20 cellular contexts compared by ENCODE assay signal in the genomic region with DNA sequence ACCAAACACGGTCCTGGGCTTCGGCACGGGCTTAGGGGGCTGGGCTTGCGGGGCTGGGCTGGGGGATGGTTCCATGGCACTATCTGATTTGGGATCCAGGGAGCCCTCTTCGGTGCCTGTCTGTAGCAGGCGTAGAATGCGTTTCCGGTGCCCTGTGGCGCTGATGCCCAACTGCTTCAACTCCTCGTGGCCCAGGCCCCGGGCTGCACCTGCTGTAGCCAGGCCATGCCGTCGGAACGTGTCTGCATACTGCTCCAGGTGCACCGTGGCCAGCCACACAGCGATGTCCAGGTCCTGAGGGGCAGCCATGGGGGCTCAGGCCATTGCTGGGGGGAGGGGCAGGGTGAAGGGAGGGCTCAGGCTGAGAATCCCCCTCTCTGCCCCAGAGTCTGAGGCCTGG. TPM values are rescaled to one million over a fixed set of nuclear protein-coding genes. Genes with fewer than 3 reads are reported as not detected.
DNase-seq lines count a peak whose midpoint lies in the region; ATAC-seq and TF ChIP-seq lines count a peak whose summit lies in the region.
"Had no signal": no experiment of that assay in that cellular context is flagged by ENCODE, and none has a peak within 500 bp of the region (broad histone marks: within the 10 kb centered on the region; RNA-seq: fewer than 3 reads in every experiment).

No MANE protein-coding gene starts in this region.

- H3K9me3 ChIP-seq in right cardiac atrium (ENCODE audit: control insufficient read depth, low read length): no peaks in the 10 kb centered on the region
- H3K9me3 ChIP-seq in right atrium auricular region: no peaks in the 10 kb centered on the region
- H3K9me3 ChIP-seq in endodermal cell (ENCODE audit: control insufficient read depth, low read length): no peaks in the 10 kb centered on the region
- H3K9me3 ChIP-seq in mucosa of stomach (ENCODE audit: control insufficient read depth, low read length): no peaks in the 10 kb centered on the region
- no peaks in the 10 kb centered on the region for H3K9me3 ChIP-seq in upper lobe of right lung
- H3K9me3 ChIP-seq: uterus had no signal

- H3K9ac ChIP-seq in endodermal cell (ENCODE audit: extremely low read depth, low read length, poor library complexity, severe bottlenecking) (no peak overlapping the region), mucosa of stomach (ENCODE audit: low read length) (peak overlapping the region; percentile 8)

- peaks cover 16% of the 10 kb centered on the region for H3K4me1 Mint-ChIP-seq in endodermal cell
- H3K4me1 Mint-ChIP-seq in activated T-helper 2 cell treated with anti-CD3 and anti-CD28 coated beads, Interferon-gamma antibody, Interleukin-2, Interleukin-4, amounts not matched to agents 10 μg/mL and 5 μg/mL and 100 μg/mL, durations not matched to agents 14 hours and 24 hours and 36 hours (ENCODE audit: low read depth): peaks cover 18% of the 10 kb centered on the region

- WGBS in right cardiac atrium: 80% methylated on average over 16 of the region's 16 CpGs
- WGBS in endodermal cell (ENCODE audit: insufficient coverage in 1 of 2, insufficient read length in 1 of 2), 2 experiments: 94 to 97% methylated on average over 10 to 16 of the region's 16 CpGs

- H3K27me3 ChIP-seq in right cardiac atrium (ENCODE audit: control insufficient read depth, insufficient read depth): no peaks in the 10 kb centered on the region
- H3K27me3 ChIP-seq in right atrium auricular region: no peaks in the 10 kb centered on the region
- H3K27me3 ChIP-seq in endodermal cell (ENCODE audit: control insufficient read depth, insufficient read depth, low read length, poor library complexity, severe bottlenecking): no peaks in the 10 kb centered on the region
- no peaks in the 10 kb centered on the region for H3K27me3 ChIP-seq in mucosa of stomach (ENCODE audit: control insufficient read depth, insufficient read depth, low read length)
- H3K27me3 ChIP-seq in upper lobe of right lung: no peaks in the 10 kb centered on the region
- H3K27me3 ChIP-seq: uterus had no signal

- TF ChIP-seq CTCF in right atrium auricular region (IDR thresholded peaks at IDR 0.05): no peak
- TF ChIP-seq CTCF in endodermal cell (conservative IDR thresholded peaks at IDR 0.05): no peak
- no peak for TF ChIP-seq CTCF in upper lobe of right lung (IDR thresholded peaks at IDR 0.05)

- H3K4me3 ChIP-seq in right cardiac atrium (ENCODE audit: low read length) (peak overlapping the region; percentile 1), right atrium auricular region (peak overlapping the region in 1 of 2 donors; percentile 60), endodermal cell (ENCODE audit: low read length) (no peak overlapping the region), mucosa of stomach (ENCODE audit: low read length) (no peak overlapping the region), upper lobe of right lung (peak overlapping the region; percentile 25)
- H3K4me3 ChIP-seq: SK-N-MC, uterus had no signal

- H3K9me3 Mint-ChIP-seq in endodermal cell: peaks cover 3% of the 10 kb centered on the region
- H3K9me3 Mint-ChIP-seq in activated T-helper 2 cell treated with anti-CD3 and anti-CD28 coated beads, Interferon-gamma antibody, Interleukin-2, Interleukin-4, amounts not matched to agents 10 μg/mL and 5 μg/mL and 100 μg/mL, durations not matched to agents 14 hours and 24 hours and 36 hours: no peaks in the 10 kb centered on the region
- H3K9me3 Mint-ChIP-seq: CD8-positive, alpha-beta T cell; naive B cell had no signal

- no peak for ATAC-seq in right cardiac atrium
- no peak for ATAC-seq in upper lobe of right lung
- ATAC-seq: CD8-positive, alpha-beta T cell had no signal

- peaks cover 4% of the 10 kb centered on the region for H3K36me3 ChIP-seq in right atrium auricular region
- peaks cover 3% of the 10 kb centered on the region for H3K36me3 ChIP-seq in endodermal cell (ENCODE audit: control insufficient read depth, insufficient read depth, low read length)
- H3K36me3 ChIP-seq in mucosa of stomach (ENCODE audit: control insufficient read depth, insufficient read depth, low read length): no peaks in the 10 kb centered on the region
- peaks cover 6% of the 10 kb centered on the region for H3K36me3 ChIP-seq in upper lobe of right lung
- H3K36me3 ChIP-seq: uterus had no signal

- H3K36me3 Mint-ChIP-seq in endodermal cell (ENCODE audit: low read depth): peaks cover 22% of the 10 kb centered on the region
- no peaks in the 10 kb centered on the region for H3K36me3 Mint-ChIP-seq in activated T-helper 2 cell treated with anti-CD3 and anti-CD28 coated beads, Interferon-gamma antibody, Interleukin-2, Interleukin-4, amounts not matched to agents 10 μg/mL and 5 μg/mL and 100 μg/mL, durations not matched to agents 14 hours and 24 hours and 36 hours (ENCODE audit: low read depth)
- H3K36me3 Mint-ChIP-seq: CD8-positive, alpha-beta T cell; naive B cell had no signal

- DNase-seq in right cardiac atrium (peak in 1 of 3 donors; percentile 66), right atrium auricular region (ENCODE audit: low spot score) (no peak), endodermal cell (no peak), upper lobe of right lung (no peak), NCI-H187 treated with DMSO at 0.1 percent for 48 hours (lab: John Stamatoyannopoulos, UW) (no peak), NCI-H1105 treated with DMSO at 0.1 percent for 48 hours (lab: John Stamatoyannopoulos, UW) (no peak)
- DNase-seq in activated T-helper 2 cell treated with anti-CD3 and anti-CD28 coated beads, Interferon-gamma antibody, Interleukin-2, Interleukin-4, amounts not matched to agents 10 μg/mL and 5 μg/mL and 100 μg/mL, durations not matched to agents 14 hours and 24 hours and 36 hours (ENCODE audit: low spot score): no peak
- DNase-seq: activated CD4-positive, alpha-beta T cell treated with anti-CD3 and anti-CD28 coated beads for 4 hours; activated effector memory CD4-positive, alpha-beta T cell treated with anti-CD3 and anti-CD28 coated beads, Interleukin-2, amount 50 U/mL, for 16 hours; amniotic stem cell; CD8-positive, alpha-beta T cell; cerebellar nuclear complex; HCEC 1CT; naive B cell; NCI-H1694; NCI-H446; stimulated activated naive CD4-positive, alpha-beta T cell had no signal

- H3K27me3 Mint-ChIP-seq in endodermal cell (ENCODE audit: insufficient read depth): peaks cover 5% of the 10 kb centered on the region
- no peaks in the 10 kb centered on the region for H3K27me3 Mint-ChIP-seq in activated T-helper 2 cell treated with anti-CD3 and anti-CD28 coated beads, Interferon-gamma antibody, Interleukin-2, Interleukin-4, amounts not matched to agents 10 μg/mL and 5 μg/mL and 100 μg/mL, durations not matched to agents 14 hours and 24 hours and 36 hours (ENCODE audit: low read depth)

- intact Hi-C loops in right cardiac atrium (cut with DNase I) (loop anchor here in 1 of 4 donors (5.0 kb wide), 1 partner anchor 272 kb away; no protein-coding TSS in a partner anchor), upper lobe of right lung (cut with DNase I) (no loop called here)
- intact Hi-C loops in activated T-helper 2 cell treated with anti-CD3 and anti-CD28 coated beads, Interferon-gamma antibody, Interleukin-2, Interleukin-4, amounts not matched to agents 10 μg/mL and 5 μg/mL and 100 μg/mL, durations not matched to agents 14 hours and 24 hours and 36 hours (cut with micrococcal nuclease): no loop called here

- no peak overlapping the region for H3K4me3 Mint-ChIP-seq in endodermal cell
- H3K4me3 Mint-ChIP-seq in activated T-helper 2 cell treated with anti-CD3 and anti-CD28 coated beads, Interferon-gamma antibody, Interleukin-2, Interleukin-4, amounts not matched to agents 10 μg/mL and 5 μg/mL and 100 μg/mL, durations not matched to agents 14 hours and 24 hours and 36 hours (ENCODE audit: low read depth): no peak overlapping the region

- peak overlapping the region; percentile 52 for H3K27ac Mint-ChIP-seq in endodermal cell
- no peak overlapping the region for H3K27ac Mint-ChIP-seq in activated T-helper 2 cell treated with anti-CD3 and anti-CD28 coated beads, Interferon-gamma antibody, Interleukin-2, Interleukin-4, amounts not matched to agents 10 μg/mL and 5 μg/mL and 100 μg/mL, durations not matched to agents 14 hours and 24 hours and 36 hours
- H3K27ac Mint-ChIP-seq: CD8-positive, alpha-beta T cell; naive B cell had no signal

- H3K27ac ChIP-seq in right cardiac atrium (ENCODE audit: low read length) (peak overlapping the region; percentile 9), right atrium auricular region (peak overlapping the region in 1 of 2 donors; percentile 17), endodermal cell (ENCODE audit: low read depth, low read length) (no peak overlapping the region), upper lobe of right lung (no peak overlapping the region)
- H3K27ac ChIP-seq: SK-N-MC had no signal

- H3K4me1 ChIP-seq in right cardiac atrium (ENCODE audit: control insufficient read depth, insufficient read depth, low read length) (no peaks in the 10 kb centered on the region), right atrium auricular region (peaks cover 0 to 34% of the 10 kb centered on the region in 2 donors), endodermal cell (ENCODE audit: control insufficient read depth, insufficient read depth, low read length) (peaks cover 12% of the 10 kb centered on the region), mucosa of stomach (ENCODE audit: control insufficient read depth, insufficient read depth, low read length) (peaks cover 25% of the 10 kb centered on the region), upper lobe of right lung (peaks cover 26% of the 10 kb centered on the region)
- H3K4me1 ChIP-seq: uterus had no signal

RNA-seq across cellular contexts. Expression of a gene that starts 1.9 kb away (rescaled TPM):
- total RNA-seq in right cardiac atrium: 10 to 100 TPM; 13.6 to 18.8 (median 17.4) TPM
- 12.4 TPM for polyA plus RNA-seq in right cardiac atrium
- 10 to 100 TPM in 1 of 2 donors, 1 to 10 TPM in 1; 5.6 to 12.5 TPM for total RNA-seq in right atrium auricular region
- total RNA-seq in endodermal cell: 10 to 100 TPM; 32.5 to 41.3 TPM
- polyA plus RNA-seq in endodermal cell (2013, experiment 1 of 2): 29.7 TPM
- polyA plus RNA-seq in endodermal cell (2013, experiment 2 of 2): 27.0 TPM
- total RNA-seq in upper lobe of right lung: 42.4 TPM
- total RNA-seq in activated T-helper 2 cell treated with anti-CD3 and anti-CD28 coated beads, Interferon-gamma antibody, Interleukin-2, Interleukin-4, amounts not matched to agents 10 μg/mL and 5 μg/mL and 100 μg/mL, durations not matched to agents 14 hours and 24 hours and 36 hours: 9.9 and 10.5 TPM in 2 replicates

RNA-seq across cellular contexts. Expression of a gene that starts 29.0 kb away (rescaled TPM):
- total RNA-seq in right cardiac atrium: 1 to 10 TPM; 3.8 to 6.7 (median 5.1) TPM
- 4.3 TPM for polyA plus RNA-seq in right cardiac atrium
- 1 to 10 TPM; 5.1 to 6.4 TPM for total RNA-seq in right atrium auricular region
- total RNA-seq in endodermal cell: 10 to 100 TPM; 34.8 to 41.7 TPM
- polyA plus RNA-seq in endodermal cell (2013, experiment 1 of 2): 30.3 TPM
- 23.9 TPM for polyA plus RNA-seq in endodermal cell (2013, experiment 2 of 2)
- 13.6 TPM for total RNA-seq in upper lobe of right lung
- total RNA-seq in activated T-helper 2 cell treated with anti-CD3 and anti-CD28 coated beads, Interferon-gamma antibody, Interleukin-2, Interleukin-4, amounts not matched to agents 10 μg/mL and 5 μg/mL and 100 μg/mL, durations not matched to agents 14 hours and 24 hours and 36 hours: 37.4 and 42.8 TPM in 2 replicates

RNA-seq across cellular contexts. Expression of a gene that starts 43.4 kb away (rescaled TPM):
- total RNA-seq in right cardiac atrium (1 to 10 TPM; 1.2 to 2.0 (median 1.3) TPM), right atrium auricular region (1 to 10 TPM in 1 of 2 donors, under 1 TPM in 1; 0.41 to 1.3 TPM), endodermal cell (1 to 10 TPM; 3.1 to 6.2 TPM), upper lobe of right lung (6.1 TPM)
- 1.5 TPM for polyA plus RNA-seq in right cardiac atrium
- 6.4 TPM for polyA plus RNA-seq in endodermal cell (2013, experiment 1 of 2)
- 3.8 TPM for polyA plus RNA-seq in endodermal cell (2013, experiment 2 of 2)
- 15.9 and 16.1 TPM in 2 replicates for total RNA-seq in activated T-helper 2 cell treated with anti-CD3 and anti-CD28 coated beads, Interferon-gamma antibody, Interleukin-2, Interleukin-4, amounts not matched to agents 10 μg/mL and 5 μg/mL and 100 μg/mL, durations not matched to agents 14 hours and 24 hours and 36 hours

RNA-seq across cellular contexts. Expression of a gene that starts 43.5 kb away (rescaled TPM):
- total RNA-seq in right cardiac atrium: 10 to 100 TPM; 25.4 to 35.0 (median 28.0) TPM
- polyA plus RNA-seq in right cardiac atrium: 28.8 TPM
- total RNA-seq in right atrium auricular region: 10 to 100 TPM; 21.0 to 22.2 TPM
- 10 to 100 TPM; 73.3 to 78.9 TPM for total RNA-seq in endodermal cell
- polyA plus RNA-seq in endodermal cell (2013, experiment 1 of 2): 91.5 TPM
- polyA plus RNA-seq in endodermal cell (2013, experiment 2 of 2): 74.8 TPM
- total RNA-seq in upper lobe of right lung: 42.1 TPM
- total RNA-seq in activated T-helper 2 cell treated with anti-CD3 and anti-CD28 coated beads, Interferon-gamma antibody, Interleukin-2, Interleukin-4, amounts not matched to agents 10 μg/mL and 5 μg/mL and 100 μg/mL, durations not matched to agents 14 hours and 24 hours and 36 hours: 92.4 and 95.2 TPM in 2 replicates

Comparison
In these comparisons a context has a peak if more than half of its experiments do, and no peak if none do; other contexts are left out.
1. H3K4me3 ChIP-seq: peak in right cardiac atrium (single experiment) and upper lobe of right lung (single experiment); none in endodermal cell (single experiment) and mucosa of stomach (single experiment).